13 cellular contexts compared by ENCODE assay signal in genomic region chr1:150477733-150478132, GRCh38. TPM values are rescaled to one million over a fixed set of nuclear protein-coding genes. Genes with fewer than 3 reads are reported as not detected.
A peak's percentile ranks its signal among the peaks of the same experiment; 100 is the strongest.
DNase-seq lines count a peak whose midpoint lies in the region; TF ChIP-seq lines count a peak whose summit lies in the region.
"Had no signal": no experiment of that assay in that cellular context is flagged by ENCODE, and none has a peak within 500 bp of the region (broad histone marks: within the 10 kb centered on the region; RNA-seq: fewer than 3 reads in every experiment).

No MANE protein-coding gene starts in this region.

- no peak overlapping the region for H3K4me2 ChIP-seq in osteoblast (ENCODE audit: insufficient read depth, low read length)
- H3K4me2 ChIP-seq: KMS-11 had no signal

- TF ChIP-seq CTCF in epithelial cell of esophagus (IDR thresholded peaks at IDR 0.05; ENCODE audit: insufficient read depth, low read depth, low read length, missing control alignments) (no peak), osteoblast (IDR thresholded peaks at IDR 0.05; ENCODE audit: extremely low read depth, low read depth, low read length) (no peak)

- peaks cover 4% of the 10 kb centered on the region for H4K20me1 ChIP-seq in osteoblast (ENCODE audit: insufficient read depth, low read length)

- H3K4me3 ChIP-seq in epithelial cell of esophagus (ENCODE audit: low read length) (no peak overlapping the region), osteoblast (ENCODE audit: insufficient read depth, low read length) (no peak overlapping the region)
- H3K4me3 ChIP-seq: esophagus muscularis mucosa had no signal

- no peak overlapping the region for H2AFZ ChIP-seq in osteoblast (ENCODE audit: low read length)

- DNase-seq in NCI-H748 (lab: John Stamatoyannopoulos, UW; ENCODE audit: unreplicated experiment) (peak; percentile 10), NCI-H748 treated with DMSO at 0.1 percent for 48 hours (lab: John Stamatoyannopoulos, UW) (no peak), LHCN-M2 (ENCODE audit: low read depth) (peak; percentile 64), epithelial cell of esophagus (ENCODE audit: low read depth) (peak; percentile 99), osteoblast (ENCODE audit: insufficient read length, low spot score, missing footprints) (peak; percentile 91), COLO829 (ENCODE audit: low spot score) (no peak), cortex of kidney (lab: John Stamatoyannopoulos, UW) (no peak)
- DNase-seq in activated CD4-positive, alpha-beta T cell treated with anti-CD3 and anti-CD28 coated beads, Interleukin-2, amount 50 U/mL, for 48 hours = no peak
- DNase-seq: activated CD8-positive, alpha-beta memory T cell treated with anti-CD3 and anti-CD28 coated beads, Interleukin-2, amount 10 ng/mL, durations not matched to agents 7 days and 5 days; aorta; NCI-H524 had no signal

- H3K79me2 ChIP-seq in osteoblast (ENCODE audit: insufficient read depth, low read length) = no peaks in the 10 kb centered on the region

- H3K9me3 ChIP-seq in osteoblast (ENCODE audit: low read depth, low read length) = no peaks in the 10 kb centered on the region
- H3K9me3 ChIP-seq: esophagus muscularis mucosa had no signal

- no peak overlapping the region for H3K27ac ChIP-seq in osteoblast (ENCODE audit: low read depth, low read length)
- H3K27ac ChIP-seq: esophagus muscularis mucosa, KMS-11 had no signal

- H3K27me3 ChIP-seq in osteoblast (ENCODE audit: insufficient read depth, low read length) = no peaks in the 10 kb centered on the region
- H3K27me3 ChIP-seq: esophagus muscularis mucosa had no signal

- peaks cover 17% of the 10 kb centered on the region for H3K4me1 ChIP-seq in osteoblast (ENCODE audit: insufficient read depth, low read length)

- H3K36me3 ChIP-seq in osteoblast (ENCODE audit: insufficient read depth, low read length) = peaks cover 6% of the 10 kb centered on the region

RNA-seq across cellular contexts. Expression of gene TARS2, which starts 9.5 kb away (rescaled TPM):
- 16.4 and 18.9 TPM in 2 replicates for total RNA-seq in LHCN-M2 (2014; rRNA removed)
- polyA plus RNA-seq in LHCN-M2 (2012) = 15.0 TPM
- 10.1 and 14.7 TPM in 2 replicates for total RNA-seq in osteoblast

RNA-seq across cellular contexts. Expression of gene ECM1, which starts 30.2 kb away (rescaled TPM):
- 108 and 129 TPM in 2 replicates for total RNA-seq in LHCN-M2 (2014; rRNA removed)
- polyA plus RNA-seq in LHCN-M2 (2012) = 222 TPM
- total RNA-seq in osteoblast = 20.9 and 30.0 TPM in 2 replicates

RNA-seq across cellular contexts. Expression of gene FALEC, which starts 37.8 kb away (rescaled TPM):
- total RNA-seq in LHCN-M2 (2014; rRNA removed) (not detected in 2 replicates), osteoblast (0.36 TPM in 1 of 2 replicates, not detected in the other)
- 0.36 TPM for polyA plus RNA-seq in LHCN-M2 (2012)
- total RNA-seq: esophagus muscularis mucosa had no signal

Comparison
In these comparisons a context has a peak if more than half of its experiments do, and no peak if none do; other contexts are left out.
1. DNase-seq: peak in NCI-H748 (single experiment), LHCN-M2 (single experiment), epithelial cell of esophagus (single experiment) and osteoblast (single experiment); none in NCI-H748 treated with DMSO at 0.1 percent for 48 hours (single experiment), COLO829 (single experiment), activated CD4-positive, alpha-beta T cell treated with anti-CD3 and anti-CD28 coated beads, Interleukin-2, amount 50 U/mL, for 48 hours (0 of 2) and cortex of kidney (single experiment).